Comparison of ENCODE assay signal across 8 cellular contexts in genomic region chr2:101983928-101984327, GRCh38. TPM values are rescaled to one million over a fixed set of nuclear protein-coding genes. Genes with fewer than 3 reads are reported as not detected.
DNase-seq lines count a peak whose midpoint lies in the region; ATAC-seq, FAIRE-seq and TF ChIP-seq lines count a peak whose summit lies in the region.

No MANE protein-coding gene starts in this region.

- DNase-seq in AG04450 (ENCODE audit: low read depth, low spot score) (no peak), left lung (no peak), NCI-H2227 (lab: John Stamatoyannopoulos, UW; ENCODE audit: unreplicated experiment) (no peak), H54 (ENCODE audit: insufficient read length, low spot score) (no peak)

- ATAC-seq in left lung, result peak; percentile 36
- no peak for ATAC-seq in HG02798 (IDR thresholded peaks at IDR 0.05; ENCODE audit: poor library complexity, unreplicated experiment)
- no peak for ATAC-seq in gastroesophageal sphincter

- no peaks in the 10 kb centered on the region for H3K36me3 ChIP-seq in HEK293 (ENCODE audit: control insufficient read depth in 2 of 2, insufficient read depth in 1 of 2, low read length in 2 of 2)
- H3K36me3 ChIP-seq in left lung, result no peaks in the 10 kb centered on the region
- H3K36me3 ChIP-seq in gastroesophageal sphincter, result no peaks in the 10 kb centered on the region

- TF ChIP-seq POLR2A in gastroesophageal sphincter (IDR thresholded peaks at IDR 0.05) (no peak), H54 (IDR thresholded peaks at IDR 0.05; ENCODE audit: low read depth, low read length) (no peak)

- peaks cover 7% of the 10 kb centered on the region for H3K27me3 Mint-ChIP-seq in brain

- H3K9me3 ChIP-seq in AG04450 (ENCODE audit: control insufficient read depth, insufficient read depth, low read length) (no peaks in the 10 kb centered on the region; the same call in 1 of the 2 replicates), HEK293 (ENCODE audit: control insufficient read depth, insufficient read depth, low read depth, low read length) (no peaks in the 10 kb centered on the region), left lung (no peaks in the 10 kb centered on the region), gastroesophageal sphincter (no peaks in the 10 kb centered on the region)

- H3K4me3 ChIP-seq in AG04450 (ENCODE audit: low read depth, low read length) (no peak overlapping the region), HEK293 (ENCODE audit: low read depth, low read length) (no peak overlapping the region), left lung (no peak overlapping the region), gastroesophageal sphincter (no peak overlapping the region)

- CTCF ChIA-PET in AG04450 (lab: Charles Lee) (interaction anchor here (1.3 to 1.4 kb wide), 3 partner anchors 22 to 100 kb away, joined by 3 to 7 read pairs (median 6); no protein-coding TSS in a partner anchor), HEK293 (lab: Yijun Ruan, JAX) (interaction anchor here (1.0 kb wide), 1 partner anchor 22 kb away, joined by 3 read pairs; no protein-coding TSS in a partner anchor)

- peak overlapping the region in 4 of 5 experiments; percentile 24 to 81 (median 62) for H3K27ac Mint-ChIP-seq in brain

- H3K4me3 Mint-ChIP-seq in brain, result peak overlapping the region in 1 of 5 experiments; percentile 43

- peaks cover 13% of the 10 kb centered on the region for H3K27me3 ChIP-seq in AG04450 (ENCODE audit: control insufficient read depth, insufficient read depth, low read length)
- no peaks in the 10 kb centered on the region for H3K27me3 ChIP-seq in left lung
- no peaks in the 10 kb centered on the region for H3K27me3 ChIP-seq in gastroesophageal sphincter

- intact Hi-C loops in left lung (cut with DNase I), result no loop called here

- POLR2A ChIA-PET in AG04450 (lab: Yijun Ruan, JAX) (no interaction called here), HEK293 (lab: Yijun Ruan, JAX) (no interaction called here)

- peaks cover 28% of the 10 kb centered on the region for H3K4me1 Mint-ChIP-seq in brain

- peak; percentile 46 for TF ChIP-seq CTCF in AG04450 (IDR thresholded peaks at IDR 0.05; ENCODE audit: low read depth, low read length)
- 0 out of 2 replicates have a peak, but pooled peaks have one; percentile 21 for TF ChIP-seq CTCF in HEK293 (tag by site-specific recombination; IDR thresholded peaks at IDR 0.05)
- TF ChIP-seq CTCF in brain (conservative IDR thresholded peaks at IDR 0.05), result peak; percentile 34 to 41
- TF ChIP-seq CTCF in left lung (IDR thresholded peaks at IDR 0.05), result no peak
- peak in 2 of 4 experiments; percentile 10 to 19 for TF ChIP-seq CTCF in gastroesophageal sphincter (IDR thresholded peaks at IDR 0.05)

- TF ChIP-seq EP300 in gastroesophageal sphincter (IDR thresholded peaks at IDR 0.05), result no peak

- no peak for FAIRE-seq in H54 (lab: Jason Lieb, UNC)

- no peaks in the 10 kb centered on the region for H3K36me3 Mint-ChIP-seq in brain

- WGBS in gastroesophageal sphincter (ENCODE audit: low coverage in 1 of 2), 2 donors, result 68 to 100% methylated on average over 1 to 2 of the region's 2 CpGs

- H3K27ac ChIP-seq in AG04450 (ENCODE audit: low read depth, low read length) (no peak overlapping the region), HEK293 (ENCODE audit: extremely low read depth, low read depth, low read length) (no peak overlapping the region), left lung (no peak overlapping the region), gastroesophageal sphincter (no peak overlapping the region)

- H3K4me1 ChIP-seq in HEK293 (ENCODE audit: control insufficient read depth, insufficient read depth, low read length), result no peaks in the 10 kb centered on the region
- H3K4me1 ChIP-seq in left lung, result peaks cover 0 to 5% of the 10 kb centered on the region in 2 donors
- peaks cover 0 to 8% (median 0%) of the 10 kb centered on the region in 3 donors for H3K4me1 ChIP-seq in gastroesophageal sphincter

- H3K9me3 Mint-ChIP-seq in brain, result no peaks in the 10 kb centered on the region

TF ChIP-seq in HEK293, 187 proteins besides CTCF, POLR2A, EP300 and RAD21 (continues in another document):
- no peak for TF ChIP-seq ZNF354C (tag by site-specific recombination; IDR thresholded peaks at IDR 0.05; ENCODE audit: borderline replicate concordance, low read depth)
- TF ChIP-seq ZNF660 (tag by site-specific recombination; IDR thresholded peaks at IDR 0.05), result no peak
- no peak for TF ChIP-seq ZNF23 (tag by site-specific recombination; IDR thresholded peaks at IDR 0.05; ENCODE audit: borderline replicate concordance)
- TF ChIP-seq PRDM2 (tag by site-specific recombination; IDR thresholded peaks at IDR 0.05; ENCODE audit: borderline replicate concordance), result no peak
- no peak for TF ChIP-seq ZNF280C (tag by site-specific recombination; IDR thresholded peaks at IDR 0.05)
- TF ChIP-seq ZNF433 (tag by site-specific recombination; IDR thresholded peaks at IDR 0.05; ENCODE audit: low read depth), result no peak
- no peak for TF ChIP-seq ZNF473 (tag by site-specific recombination; IDR thresholded peaks at IDR 0.05)
- TF ChIP-seq ZNF175 (tag by site-specific recombination; IDR thresholded peaks at IDR 0.05), result no peak
- no peak for TF ChIP-seq ZNF560 (tag by site-specific recombination; IDR thresholded peaks at IDR 0.05; ENCODE audit: borderline replicate concordance)
- TF ChIP-seq ZNF449 (tag by site-specific recombination; IDR thresholded peaks at IDR 0.05), result no peak

RNA-seq across cellular contexts. Expression of gene IL1R2, which starts 7.8 kb away (rescaled TPM):
- polyA plus RNA-seq in AG04450 (2011; rRNA removed) (0.35 and 0.41 TPM in 2 replicates), brain (ENCODE audit: insufficient read depth, low read depth, low replicate concordance) (0.31 TPM)
- not detected in 2 replicates for polyA minus RNA-seq in AG04450 (2011; rRNA and poly(A)+ RNA removed)
- total RNA-seq in left lung (100 to 1,000 TPM in 1 of 2 donors, 1 to 10 TPM in 1; 4.9 to 195 TPM), gastroesophageal sphincter (10 to 100 TPM in 2 of 4 donors, 1 to 10 TPM in 2; 1.1 to 25.2 (median 10.0) TPM)

Comparison
In these comparisons a context has a peak if more than half of its experiments do, and no peak if none do; other contexts are left out.
1. CTCF ChIP-seq: peak in AG04450 (single experiment), HEK293 (single experiment) and brain (2 of 2); none in left lung (0 of 2).